8 cellular contexts compared by ENCODE assay signal in genomic region chr1:32538887-32539583, GRCh38. TPM values are rescaled to one million over a fixed set of nuclear protein-coding genes. Genes with fewer than 3 reads are reported as not detected.
DNase-seq lines count a peak whose midpoint lies in the region; FAIRE-seq and TF ChIP-seq lines count a peak whose summit lies in the region.

TSS of gene ZBTB8A (plus strand) at chr1:32539427. CDS start at chr1:32592932, 53,505 bp downstream.

- TF ChIP-seq CTCF in WI38 (IDR thresholded peaks at IDR 0.05; ENCODE audit: low read depth, low read length) (no peak), epithelial cell of esophagus (IDR thresholded peaks at IDR 0.05; ENCODE audit: insufficient read depth, low read depth, low read length, missing control alignments) (no peak), testis (IDR thresholded peaks at IDR 0.05) (no peak)

- no peaks in the 10 kb centered on the region for H3K36me3 ChIP-seq in mesendoderm (ENCODE audit: control insufficient read depth, insufficient read depth, low read length)
- H3K36me3 ChIP-seq in testis (ENCODE audit: low read depth, missing control alignments) = no peaks in the 10 kb centered on the region

- no peak for FAIRE-seq in GM12891 (lab: Jason Lieb, UNC)

- peak within 1 kb of the TSS; percentile 67 for H3K4me2 ChIP-seq in mesendoderm (ENCODE audit: low read length)

- H2BK120ac ChIP-seq in mesendoderm (ENCODE audit: low read depth, low read length) = peak within 1 kb of the TSS; percentile 93

- intact Hi-C loops in testis (cut with DNase I; ENCODE audit: low total_unique reads) = no loop called here

- H2AK5ac ChIP-seq in mesendoderm (ENCODE audit: low read length) = peak within 1 kb of the TSS; percentile 12

- DNase-seq in SIG-M5 treated with dmso at 0.1 percent for 504 hours (lab: John Stamatoyannopoulos, UW; ENCODE audit: unreplicated experiment) = peak; percentile 34
- DNase-seq in SIG-M5 (lab: John Stamatoyannopoulos, UW) = no peak
- DNase-seq in NCI-H1694 (lab: John Stamatoyannopoulos, UW) = peak; percentile 78
- DNase-seq in epithelial cell of esophagus (ENCODE audit: low read depth) = peak; percentile 58
- DNase-seq in mesendoderm = peak; percentile 77
- peak; percentile 77 for DNase-seq in testis
- DNase-seq in GM12891 (ENCODE audit: insufficient read length, low spot score) = no peak

- TF ChIP-seq POLR2A in testis (IDR thresholded peaks at IDR 0.05) (no peak), GM12891 (IDR thresholded peaks at IDR 0.05; ENCODE audit: low read depth, low read length) (no peak)

- H4K5ac ChIP-seq in mesendoderm (ENCODE audit: low read length) = no peak within 1 kb of the TSS

- H4K8ac ChIP-seq in mesendoderm (ENCODE audit: low read depth, low read length) = peak within 1 kb of the TSS; percentile 90

- H3K4me3 ChIP-seq in WI38 (ENCODE audit: low read depth, low read length) = peak within 1 kb of the TSS; percentile 71
- peak within 1 kb of the TSS; percentile 70 for H3K4me3 ChIP-seq in epithelial cell of esophagus (ENCODE audit: low read length)
- peak within 1 kb of the TSS; percentile 90 for H3K4me3 ChIP-seq in mesendoderm (ENCODE audit: low read length)
- peak within 1 kb of the TSS; percentile 59 to 60 for H3K4me3 ChIP-seq in testis

- peaks cover 7% of the 10 kb centered on the region for H3K79me1 ChIP-seq in mesendoderm (ENCODE audit: low read length)

- H2BK15ac ChIP-seq in mesendoderm (replicated peaks; ENCODE audit: low read depth) = peak within 1 kb of the TSS; percentile 86

- H3K27ac ChIP-seq in mesendoderm (ENCODE audit: low read depth, low read length) = peak within 1 kb of the TSS; percentile 83
- peak within 1 kb of the TSS; percentile 69 to 86 for H3K27ac ChIP-seq in testis

- H3K27me3 ChIP-seq in mesendoderm (ENCODE audit: insufficient read depth, low read length, poor library complexity) = no peaks in the 10 kb centered on the region
- H3K27me3 ChIP-seq in testis = no peaks in the 10 kb centered on the region

- peak within 1 kb of the TSS; percentile 53 for H3K23ac ChIP-seq in mesendoderm (ENCODE audit: low read length)

- H3K9me3 ChIP-seq in testis = no peaks in the 10 kb centered on the region

- H3K4ac ChIP-seq in mesendoderm (ENCODE audit: low read depth, low read length) = peak within 1 kb of the TSS; percentile 98

- peak within 1 kb of the TSS; percentile 89 for H3K9ac ChIP-seq in mesendoderm (ENCODE audit: low read length)

- no peaks in the 10 kb centered on the region for H3K4me1 ChIP-seq in mesendoderm (ENCODE audit: control insufficient read depth, low read depth, low read length)
- H3K4me1 ChIP-seq in testis = peaks cover 8% of the 10 kb centered on the region

- H3K18ac ChIP-seq in mesendoderm (ENCODE audit: low read length) = peak within 1 kb of the TSS; percentile 97

- WGBS in mesendoderm (ENCODE audit: extremely low coverage, insufficient coverage, low lambda C conversion rate) = no CpG with 5 or more reads among the region's 33 CpGs
- 0 to 1% methylated on average over 33 of the region's 33 CpGs for WGBS in testis, 2 donors

- H2BK5ac ChIP-seq in mesendoderm (ENCODE audit: low read length) = peak within 1 kb of the TSS; percentile 61

- H3K56ac ChIP-seq in mesendoderm (ENCODE audit: low read length) = peak within 1 kb of the TSS; percentile 84

- peaks cover 8% of the 10 kb centered on the region for H3K79me2 ChIP-seq in mesendoderm (ENCODE audit: control insufficient read depth, insufficient read depth, low read length)

TF ChIP-seq in GM12891, 5 proteins besides CTCF, POLR2A, EP300 and RAD21:
- TF ChIP-seq PAX5 (IDR thresholded peaks at IDR 0.05; ENCODE audit: insufficient read depth, low read length, severe bottlenecking) = no peak
- no peak for TF ChIP-seq TAF1 (IDR thresholded peaks at IDR 0.05; ENCODE audit: low read depth, low read length)
- no peak for TF ChIP-seq SPI1 (IDR thresholded peaks at IDR 0.05; ENCODE audit: low read depth, low read length)
- TF ChIP-seq POU2F2 (IDR thresholded peaks at IDR 0.05; ENCODE audit: low read depth, low read length) = no peak
- no peak for TF ChIP-seq POLR2AphosphoS5 (IDR thresholded peaks at IDR 0.05; ENCODE audit: low read depth, low read length)

RNA-seq across cellular contexts. Expression of gene ZBTB8A, which starts in this region (rescaled TPM):
- polyA plus RNA-seq in mesendoderm (2013, experiment 1 of 2) = 7.1 TPM
- 7.1 TPM for polyA plus RNA-seq in mesendoderm (2013, experiment 2 of 2)
- total RNA-seq in testis = 10 to 100 TPM in 1 of 2 donors, 1 to 10 TPM in 1; 6.4 to 10.6 TPM
- polyA plus RNA-seq in testis (ENCODE audit: insufficient read depth, low read depth, low replicate concordance) = 5.6 TPM
- 0.56 TPM for polyA plus RNA-seq in GM12891 (2012; ENCODE audit: low read depth, missing spikeins)

Comparison
In these comparisons a context has a peak if more than half of its experiments do, and no peak if none do; other contexts are left out.
1. DNase-seq: peak in SIG-M5 treated with dmso at 0.1 percent for 504 hours (single experiment), NCI-H1694 (single experiment), epithelial cell of esophagus (single experiment), mesendoderm (single experiment) and testis (single experiment); none in SIG-M5 (single experiment) and GM12891 (single experiment).
2. Peak in every context shown above with its lines, with median percentiles within 50 percentile points of each other: H3K4me3 ChIP-seq.